ENCODE assay signal across 1 cellular context in the genomic region with DNA sequence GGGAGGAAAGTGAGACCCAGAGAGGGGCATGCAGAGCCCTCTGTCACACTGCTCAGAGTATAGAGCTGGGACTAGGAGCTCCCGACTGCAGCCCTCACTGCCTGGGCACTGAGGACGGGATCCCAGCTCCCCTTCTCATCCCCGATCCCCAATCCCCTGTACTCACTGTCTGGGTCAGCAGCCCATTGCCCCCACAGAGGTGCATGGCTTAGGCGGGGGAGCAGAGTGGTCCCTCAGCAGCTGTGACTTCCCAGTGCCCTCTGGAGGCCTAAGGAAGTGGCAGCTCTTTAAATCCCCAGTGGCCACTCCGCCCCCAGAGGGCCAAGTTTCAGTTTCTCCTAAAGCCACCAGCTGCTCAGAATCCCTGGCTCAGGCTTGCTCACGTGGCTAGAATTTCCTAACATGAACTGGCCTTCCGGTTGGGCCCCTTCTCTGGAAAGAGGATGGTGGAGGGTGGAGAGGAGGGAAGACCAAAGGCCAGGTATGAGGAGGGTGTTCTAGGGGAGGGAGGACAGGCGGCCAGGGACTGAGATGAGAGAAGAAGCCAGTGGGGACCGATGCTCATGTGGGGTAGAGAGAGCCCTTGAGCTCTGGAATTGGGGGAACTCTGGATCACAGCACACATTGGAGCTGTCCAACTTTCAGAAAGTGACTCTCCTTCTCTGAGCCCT.
TF ChIP-seq lines count a peak whose summit lies in the region.

A gene with protein sequence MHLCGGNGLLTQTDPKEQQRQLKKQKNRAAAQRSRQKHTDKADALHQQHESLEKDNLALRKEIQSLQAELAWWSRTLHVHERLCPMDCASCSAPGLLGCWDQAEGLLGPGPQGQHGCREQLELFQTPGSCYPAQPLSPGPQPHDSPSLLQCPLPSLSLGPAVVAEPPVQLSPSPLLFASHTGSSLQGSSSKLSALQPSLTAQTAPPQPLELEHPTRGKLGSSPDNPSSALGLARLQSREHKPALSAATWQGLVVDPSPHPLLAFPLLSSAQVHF (minus strand): TSS at position 262 of the 671 bp plus-strand sequence. CDS start 57 bp downstream, at position 205.

TF ChIP-seq in K562, 482 proteins besides CTCF, POLR2A, EP300 and RAD21 (continued from another document and continues in another):
- TF ChIP-seq, protein P1, sequence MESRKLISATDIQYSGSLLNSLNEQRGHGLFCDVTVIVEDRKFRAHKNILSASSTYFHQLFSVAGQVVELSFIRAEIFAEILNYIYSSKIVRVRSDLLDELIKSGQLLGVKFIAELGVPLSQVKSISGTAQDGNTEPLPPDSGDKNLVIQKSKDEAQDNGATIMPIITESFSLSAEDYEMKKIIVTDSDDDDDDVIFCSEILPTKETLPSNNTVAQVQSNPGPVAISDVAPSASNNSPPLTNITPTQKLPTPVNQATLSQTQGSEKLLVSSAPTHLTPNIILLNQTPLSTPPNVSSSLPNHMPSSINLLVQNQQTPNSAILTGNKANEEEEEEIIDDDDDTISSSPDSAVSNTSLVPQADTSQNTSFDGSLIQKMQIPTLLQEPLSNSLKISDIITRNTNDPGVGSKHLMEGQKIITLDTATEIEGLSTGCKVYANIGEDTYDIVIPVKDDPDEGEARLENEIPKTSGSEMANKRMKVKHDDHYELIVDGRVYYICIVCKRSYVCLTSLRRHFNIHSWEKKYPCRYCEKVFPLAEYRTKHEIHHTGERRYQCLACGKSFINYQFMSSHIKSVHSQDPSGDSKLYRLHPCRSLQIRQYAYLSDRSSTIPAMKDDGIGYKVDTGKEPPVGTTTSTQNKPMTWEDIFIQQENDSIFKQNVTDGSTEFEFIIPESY (CRISPR knock-in tag; IDR thresholded peaks at IDR 0.05) = 0 out of 2 replicates have a peak, but pooled peaks have one; percentile 36
- TF ChIP-seq, protein P2, sequence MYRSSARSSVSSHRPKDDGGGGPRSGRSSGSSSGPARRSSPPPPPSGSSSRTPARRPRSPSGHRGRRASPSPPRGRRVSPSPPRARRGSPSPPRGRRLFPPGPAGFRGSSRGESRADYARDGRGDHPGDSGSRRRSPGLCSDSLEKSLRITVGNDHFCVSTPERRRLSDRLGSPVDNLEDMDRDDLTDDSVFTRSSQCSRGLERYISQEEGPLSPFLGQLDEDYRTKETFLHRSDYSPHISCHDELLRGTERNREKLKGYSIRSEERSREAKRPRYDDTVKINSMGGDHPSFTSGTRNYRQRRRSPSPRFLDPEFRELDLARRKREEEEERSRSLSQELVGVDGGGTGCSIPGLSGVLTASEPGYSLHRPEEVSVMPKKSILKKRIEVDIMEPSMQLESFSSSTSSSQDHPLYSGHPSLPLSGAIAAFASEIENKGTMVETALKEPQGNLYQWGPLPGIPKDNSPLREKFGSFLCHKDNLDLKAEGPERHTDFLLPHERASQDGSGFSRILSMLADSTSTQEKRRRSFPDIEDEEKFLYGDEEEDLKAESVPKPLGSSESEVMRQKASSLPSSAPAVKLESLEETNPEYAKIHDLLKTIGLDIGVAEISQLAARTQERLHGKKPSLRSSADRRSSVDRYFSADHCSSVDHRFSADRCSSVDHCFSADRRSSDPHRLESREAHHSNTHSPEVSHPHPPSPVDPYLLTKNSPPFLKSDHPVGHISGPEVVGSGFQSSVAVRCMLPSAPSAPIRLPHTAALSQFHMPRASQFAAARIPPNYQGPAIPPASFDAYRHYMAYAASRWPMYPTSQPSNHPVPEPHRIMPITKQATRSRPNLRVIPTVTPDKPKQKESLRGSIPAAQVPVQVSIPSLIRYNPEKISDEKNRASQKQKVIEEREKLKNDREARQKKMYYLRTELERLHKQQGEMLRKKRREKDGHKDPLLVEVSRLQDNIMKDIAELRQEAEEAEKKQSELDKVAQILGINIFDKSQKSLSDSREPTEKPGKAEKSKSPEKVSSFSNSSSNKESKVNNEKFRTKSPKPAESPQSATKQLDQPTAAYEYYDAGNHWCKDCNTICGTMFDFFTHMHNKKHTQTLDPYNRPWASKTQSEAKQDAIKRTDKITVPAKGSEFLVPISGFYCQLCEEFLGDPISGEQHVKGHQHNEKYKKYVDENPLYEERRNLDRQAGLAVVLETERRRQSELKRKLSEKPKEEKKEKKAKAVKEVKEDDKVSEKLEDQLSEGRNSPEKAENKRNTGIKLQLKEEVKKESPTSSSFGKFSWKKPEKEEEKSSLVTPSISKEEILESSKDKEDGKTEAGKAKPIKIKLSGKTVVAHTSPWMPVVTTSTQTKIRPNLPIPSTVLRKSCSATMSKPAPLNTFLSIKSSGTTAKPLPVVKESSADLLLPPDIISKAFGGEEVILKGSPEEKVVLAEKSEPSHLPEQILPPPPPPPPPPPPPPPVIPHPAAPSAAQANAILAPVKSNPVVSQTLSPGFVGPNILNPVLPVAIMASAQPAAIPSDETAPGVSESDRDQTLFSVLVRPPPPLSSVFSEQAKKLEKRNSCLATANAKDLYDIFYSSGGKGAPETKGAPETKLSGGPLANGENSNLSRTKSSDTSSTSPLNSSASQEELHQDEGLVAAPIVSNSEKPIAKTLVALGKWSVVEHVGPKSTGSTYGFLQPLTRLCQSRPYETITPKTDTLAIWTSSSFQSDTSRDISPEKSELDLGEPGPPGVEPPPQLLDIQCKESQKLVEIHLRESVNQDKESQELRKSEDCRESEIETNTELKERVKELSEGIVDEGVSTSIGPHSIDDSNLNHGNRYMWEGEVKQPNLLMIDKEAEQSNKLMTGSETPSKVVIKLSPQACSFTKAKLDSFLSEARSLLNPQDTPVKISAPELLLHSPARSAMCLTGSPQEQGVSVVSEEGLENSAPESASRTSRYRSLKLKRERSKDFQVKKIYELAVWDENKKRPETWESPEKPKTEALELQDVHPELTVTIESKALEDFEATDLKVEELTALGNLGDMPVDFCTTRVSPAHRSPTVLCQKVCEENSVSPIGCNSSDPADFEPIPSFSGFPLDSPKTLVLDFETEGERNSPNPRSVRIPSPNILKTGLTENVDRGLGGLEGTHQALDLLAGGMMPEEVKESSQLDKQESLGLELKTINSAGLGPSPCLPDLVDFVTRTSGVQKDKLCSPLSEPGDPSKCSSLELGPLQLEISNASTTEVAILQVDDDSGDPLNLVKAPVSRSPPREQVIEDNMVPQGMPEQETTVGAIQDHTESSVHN (IDR thresholded peaks at IDR 0.05; ENCODE audit: borderline replicate concordance in 1 of 2, low read depth in 1 of 2) = peak in 1 of 2 experiments; percentile 88; a peak in 2 of 4 replicates
- TF ChIP-seq NFE2 (IDR thresholded peaks at IDR 0.05; ENCODE audit: low read depth) = no peak
- TF ChIP-seq RBM34 (IDR thresholded peaks at IDR 0.05; ENCODE audit: borderline replicate concordance, insufficient read depth, low read length) = no peak
- no peak for TF ChIP-seq PHB (CRISPR knock-in tag; IDR thresholded peaks at IDR 0.05)
- no peak for TF ChIP-seq BACH1 (tag; IDR thresholded peaks at IDR 0.05)
- no peak for TF ChIP-seq ZBED1 (IDR thresholded peaks at IDR 0.05)
- no peak for TF ChIP-seq POLR2AphosphoS2 (IDR thresholded peaks at IDR 0.05; ENCODE audit: low read length)
- 0 out of 2 replicates have a peak, but pooled peaks have one; percentile 31 for TF ChIP-seq FOXP1 (CRISPR knock-in tag; IDR thresholded peaks at IDR 0.05)
- TF ChIP-seq ZNF75A (CRISPR knock-in tag; IDR thresholded peaks at IDR 0.05) = no peak
- no peak for TF ChIP-seq TAL1 (IDR thresholded peaks at IDR 0.05)
- peak; percentile 79; the same call in 1 of the 2 replicates for TF ChIP-seq HEY1 (CRISPR knock-in tag; IDR thresholded peaks at IDR 0.05; ENCODE audit: borderline replicate concordance)
- TF ChIP-seq, protein P3, sequence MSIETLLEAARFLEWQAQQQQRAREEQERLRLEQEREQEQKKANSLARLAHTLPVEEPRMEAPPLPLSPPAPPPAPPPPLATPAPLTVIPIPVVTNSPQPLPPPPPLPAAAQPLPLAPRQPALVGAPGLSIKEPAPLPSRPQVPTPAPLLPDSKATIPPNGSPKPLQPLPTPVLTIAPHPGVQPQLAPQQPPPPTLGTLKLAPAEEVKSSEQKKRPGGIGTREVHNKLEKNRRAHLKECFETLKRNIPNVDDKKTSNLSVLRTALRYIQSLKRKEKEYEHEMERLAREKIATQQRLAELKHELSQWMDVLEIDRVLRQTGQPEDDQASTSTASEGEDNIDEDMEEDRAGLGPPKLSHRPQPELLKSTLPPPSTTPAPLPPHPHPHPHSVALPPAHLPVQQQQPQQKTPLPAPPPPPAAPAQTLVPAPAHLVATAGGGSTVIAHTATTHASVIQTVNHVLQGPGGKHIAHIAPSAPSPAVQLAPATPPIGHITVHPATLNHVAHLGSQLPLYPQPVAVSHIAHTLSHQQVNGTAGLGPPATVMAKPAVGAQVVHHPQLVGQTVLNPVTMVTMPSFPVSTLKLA (conservative IDR thresholded peaks at IDR 0.05) = peak in 1 of 2 experiments; percentile 89
- TF ChIP-seq, protein P4, sequence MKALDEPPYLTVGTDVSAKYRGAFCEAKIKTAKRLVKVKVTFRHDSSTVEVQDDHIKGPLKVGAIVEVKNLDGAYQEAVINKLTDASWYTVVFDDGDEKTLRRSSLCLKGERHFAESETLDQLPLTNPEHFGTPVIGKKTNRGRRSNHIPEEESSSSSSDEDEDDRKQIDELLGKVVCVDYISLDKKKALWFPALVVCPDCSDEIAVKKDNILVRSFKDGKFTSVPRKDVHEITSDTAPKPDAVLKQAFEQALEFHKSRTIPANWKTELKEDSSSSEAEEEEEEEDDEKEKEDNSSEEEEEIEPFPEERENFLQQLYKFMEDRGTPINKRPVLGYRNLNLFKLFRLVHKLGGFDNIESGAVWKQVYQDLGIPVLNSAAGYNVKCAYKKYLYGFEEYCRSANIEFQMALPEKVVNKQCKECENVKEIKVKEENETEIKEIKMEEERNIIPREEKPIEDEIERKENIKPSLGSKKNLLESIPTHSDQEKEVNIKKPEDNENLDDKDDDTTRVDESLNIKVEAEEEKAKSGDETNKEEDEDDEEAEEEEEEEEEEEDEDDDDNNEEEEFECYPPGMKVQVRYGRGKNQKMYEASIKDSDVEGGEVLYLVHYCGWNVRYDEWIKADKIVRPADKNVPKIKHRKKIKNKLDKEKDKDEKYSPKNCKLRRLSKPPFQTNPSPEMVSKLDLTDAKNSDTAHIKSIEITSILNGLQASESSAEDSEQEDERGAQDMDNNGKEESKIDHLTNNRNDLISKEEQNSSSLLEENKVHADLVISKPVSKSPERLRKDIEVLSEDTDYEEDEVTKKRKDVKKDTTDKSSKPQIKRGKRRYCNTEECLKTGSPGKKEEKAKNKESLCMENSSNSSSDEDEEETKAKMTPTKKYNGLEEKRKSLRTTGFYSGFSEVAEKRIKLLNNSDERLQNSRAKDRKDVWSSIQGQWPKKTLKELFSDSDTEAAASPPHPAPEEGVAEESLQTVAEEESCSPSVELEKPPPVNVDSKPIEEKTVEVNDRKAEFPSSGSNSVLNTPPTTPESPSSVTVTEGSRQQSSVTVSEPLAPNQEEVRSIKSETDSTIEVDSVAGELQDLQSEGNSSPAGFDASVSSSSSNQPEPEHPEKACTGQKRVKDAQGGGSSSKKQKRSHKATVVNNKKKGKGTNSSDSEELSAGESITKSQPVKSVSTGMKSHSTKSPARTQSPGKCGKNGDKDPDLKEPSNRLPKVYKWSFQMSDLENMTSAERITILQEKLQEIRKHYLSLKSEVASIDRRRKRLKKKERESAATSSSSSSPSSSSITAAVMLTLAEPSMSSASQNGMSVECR (CRISPR knock-in tag; IDR thresholded peaks at IDR 0.05) = peak; percentile 95
- TF ChIP-seq TAF15 (IDR thresholded peaks at IDR 0.05; ENCODE audit: low read depth, low read length) = no peak
- TF ChIP-seq TRIM28 (IDR thresholded peaks at IDR 0.05) = no peak
- no peak for TF ChIP-seq ZNF12 (CRISPR knock-in tag; IDR thresholded peaks at IDR 0.05)
- no peak for TF ChIP-seq TCF7 (IDR thresholded peaks at IDR 0.05; ENCODE audit: borderline replicate concordance)
- TF ChIP-seq HLTF (IDR thresholded peaks at IDR 0.05) = no peak
- TF ChIP-seq, protein P5, sequence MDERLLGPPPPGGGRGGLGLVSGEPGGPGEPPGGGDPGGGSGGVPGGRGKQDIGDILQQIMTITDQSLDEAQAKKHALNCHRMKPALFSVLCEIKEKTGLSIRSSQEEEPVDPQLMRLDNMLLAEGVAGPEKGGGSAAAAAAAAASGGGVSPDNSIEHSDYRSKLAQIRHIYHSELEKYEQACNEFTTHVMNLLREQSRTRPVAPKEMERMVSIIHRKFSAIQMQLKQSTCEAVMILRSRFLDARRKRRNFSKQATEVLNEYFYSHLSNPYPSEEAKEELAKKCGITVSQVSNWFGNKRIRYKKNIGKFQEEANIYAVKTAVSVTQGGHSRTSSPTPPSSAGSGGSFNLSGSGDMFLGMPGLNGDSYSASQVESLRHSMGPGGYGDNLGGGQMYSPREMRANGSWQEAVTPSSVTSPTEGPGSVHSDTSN (CRISPR knock-in tag; IDR thresholded peaks at IDR 0.05; ENCODE audit: low read depth) = no peak
- TF ChIP-seq, protein P5 (tag; conservative IDR thresholded peaks at IDR 0.05; ENCODE audit: low read depth) = no peak
- TF ChIP-seq, protein P6, sequence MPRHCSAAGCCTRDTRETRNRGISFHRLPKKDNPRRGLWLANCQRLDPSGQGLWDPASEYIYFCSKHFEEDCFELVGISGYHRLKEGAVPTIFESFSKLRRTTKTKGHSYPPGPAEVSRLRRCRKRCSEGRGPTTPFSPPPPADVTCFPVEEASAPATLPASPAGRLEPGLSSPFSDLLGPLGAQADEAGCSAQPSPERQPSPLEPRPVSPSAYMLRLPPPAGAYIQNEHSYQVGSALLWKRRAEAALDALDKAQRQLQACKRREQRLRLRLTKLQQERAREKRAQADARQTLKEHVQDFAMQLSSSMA (CRISPR knock-in tag; IDR thresholded peaks at IDR 0.05) = no peak
- TF ChIP-seq KDM1A (IDR thresholded peaks at IDR 0.05) = no peak
- no peak for TF ChIP-seq ZNF586 (CRISPR knock-in tag; conservative IDR thresholded peaks at IDR 0.05)
- no peak for TF ChIP-seq ZNF3 (CRISPR knock-in tag; IDR thresholded peaks at IDR 0.05)
- no peak for TF ChIP-seq SIRT6 (IDR thresholded peaks at IDR 0.05; ENCODE audit: low read depth, low read length)
- TF ChIP-seq RBM17 (IDR thresholded peaks at IDR 0.05; ENCODE audit: borderline replicate concordance, low read depth, low read length) = no peak
- peak in 1 of 2 experiments; percentile 57 for TF ChIP-seq NRF1 (conservative IDR thresholded peaks at IDR 0.05 in 1 of 2, IDR thresholded peaks at IDR 0.05 in 1 of 2)
